In the genomic region with DNA sequence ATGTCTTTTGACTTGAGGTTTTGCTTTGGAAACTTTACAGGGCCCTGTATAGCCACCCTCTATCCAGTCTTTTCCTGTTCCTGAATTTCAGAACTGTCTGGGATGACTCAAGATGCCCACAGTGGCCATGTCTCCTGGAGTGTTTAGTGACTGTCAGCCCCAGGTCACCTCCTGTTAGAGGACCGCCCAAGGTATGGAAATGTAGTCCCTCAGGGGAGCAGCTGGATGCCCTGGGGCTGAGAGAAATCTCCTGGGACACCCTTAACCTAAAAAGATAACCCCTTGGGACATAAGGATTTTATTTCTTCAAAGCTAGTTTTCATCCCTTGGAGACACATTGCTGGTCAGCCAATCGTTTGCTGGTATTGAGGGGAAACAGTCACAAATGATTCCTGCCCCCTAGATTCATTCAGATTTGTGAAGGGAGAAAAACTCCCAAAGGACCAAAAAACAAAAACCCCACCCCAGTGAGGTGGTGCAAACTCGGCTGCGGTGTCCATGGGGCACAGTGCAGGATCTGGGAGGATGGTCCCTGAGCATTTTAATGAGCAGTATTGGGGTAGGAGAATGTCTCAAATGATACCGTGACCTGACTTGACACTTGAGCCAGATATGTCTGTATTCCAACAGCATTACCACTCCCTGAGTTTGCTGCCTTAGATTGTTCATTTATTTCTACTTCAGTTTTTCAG, we compare ENCODE assay signal across 1 cellular context.
TF ChIP-seq lines count a peak whose summit lies in the region.

No MANE protein-coding gene starts in this region.

TF ChIP-seq in SK-N-SH, 30 proteins besides CTCF, POLR2A, EP300 and RAD21 (continued from another document):
- TF ChIP-seq, protein P1, sequence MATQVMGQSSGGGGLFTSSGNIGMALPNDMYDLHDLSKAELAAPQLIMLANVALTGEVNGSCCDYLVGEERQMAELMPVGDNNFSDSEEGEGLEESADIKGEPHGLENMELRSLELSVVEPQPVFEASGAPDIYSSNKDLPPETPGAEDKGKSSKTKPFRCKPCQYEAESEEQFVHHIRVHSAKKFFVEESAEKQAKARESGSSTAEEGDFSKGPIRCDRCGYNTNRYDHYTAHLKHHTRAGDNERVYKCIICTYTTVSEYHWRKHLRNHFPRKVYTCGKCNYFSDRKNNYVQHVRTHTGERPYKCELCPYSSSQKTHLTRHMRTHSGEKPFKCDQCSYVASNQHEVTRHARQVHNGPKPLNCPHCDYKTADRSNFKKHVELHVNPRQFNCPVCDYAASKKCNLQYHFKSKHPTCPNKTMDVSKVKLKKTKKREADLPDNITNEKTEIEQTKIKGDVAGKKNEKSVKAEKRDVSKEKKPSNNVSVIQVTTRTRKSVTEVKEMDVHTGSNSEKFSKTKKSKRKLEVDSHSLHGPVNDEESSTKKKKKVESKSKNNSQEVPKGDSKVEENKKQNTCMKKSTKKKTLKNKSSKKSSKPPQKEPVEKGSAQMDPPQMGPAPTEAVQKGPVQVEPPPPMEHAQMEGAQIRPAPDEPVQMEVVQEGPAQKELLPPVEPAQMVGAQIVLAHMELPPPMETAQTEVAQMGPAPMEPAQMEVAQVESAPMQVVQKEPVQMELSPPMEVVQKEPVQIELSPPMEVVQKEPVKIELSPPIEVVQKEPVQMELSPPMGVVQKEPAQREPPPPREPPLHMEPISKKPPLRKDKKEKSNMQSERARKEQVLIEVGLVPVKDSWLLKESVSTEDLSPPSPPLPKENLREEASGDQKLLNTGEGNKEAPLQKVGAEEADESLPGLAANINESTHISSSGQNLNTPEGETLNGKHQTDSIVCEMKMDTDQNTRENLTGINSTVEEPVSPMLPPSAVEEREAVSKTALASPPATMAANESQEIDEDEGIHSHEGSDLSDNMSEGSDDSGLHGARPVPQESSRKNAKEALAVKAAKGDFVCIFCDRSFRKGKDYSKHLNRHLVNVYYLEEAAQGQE (IDR thresholded peaks at IDR 0.05; ENCODE audit: low read depth, low read length): no peak
- TF ChIP-seq TAF1 (IDR thresholded peaks at IDR 0.05; ENCODE audit: borderline replicate concordance, low read depth, low read length) (no peak), GABPA (IDR thresholded peaks at IDR 0.05; ENCODE audit: low read depth) (no peak), GATA2 (CRISPR knock-in tag; IDR thresholded peaks at IDR 0.05) (no peak), FOSL2 (IDR thresholded peaks at IDR 0.05; ENCODE audit: borderline replicate concordance, low read depth) (no peak), CHD2 (IDR thresholded peaks at IDR 0.05; ENCODE audit: low read length, partially characterized antibody) (no peak), JUND (IDR thresholded peaks at IDR 0.05) (no peak), RXRA (IDR thresholded peaks at IDR 0.05; ENCODE audit: borderline replicate concordance, low read depth) (no peak), NFIC (IDR thresholded peaks at IDR 0.05; ENCODE audit: borderline replicate concordance) (no peak)
- TF ChIP-seq, protein P2, sequence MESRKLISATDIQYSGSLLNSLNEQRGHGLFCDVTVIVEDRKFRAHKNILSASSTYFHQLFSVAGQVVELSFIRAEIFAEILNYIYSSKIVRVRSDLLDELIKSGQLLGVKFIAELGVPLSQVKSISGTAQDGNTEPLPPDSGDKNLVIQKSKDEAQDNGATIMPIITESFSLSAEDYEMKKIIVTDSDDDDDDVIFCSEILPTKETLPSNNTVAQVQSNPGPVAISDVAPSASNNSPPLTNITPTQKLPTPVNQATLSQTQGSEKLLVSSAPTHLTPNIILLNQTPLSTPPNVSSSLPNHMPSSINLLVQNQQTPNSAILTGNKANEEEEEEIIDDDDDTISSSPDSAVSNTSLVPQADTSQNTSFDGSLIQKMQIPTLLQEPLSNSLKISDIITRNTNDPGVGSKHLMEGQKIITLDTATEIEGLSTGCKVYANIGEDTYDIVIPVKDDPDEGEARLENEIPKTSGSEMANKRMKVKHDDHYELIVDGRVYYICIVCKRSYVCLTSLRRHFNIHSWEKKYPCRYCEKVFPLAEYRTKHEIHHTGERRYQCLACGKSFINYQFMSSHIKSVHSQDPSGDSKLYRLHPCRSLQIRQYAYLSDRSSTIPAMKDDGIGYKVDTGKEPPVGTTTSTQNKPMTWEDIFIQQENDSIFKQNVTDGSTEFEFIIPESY (IDR thresholded peaks at IDR 0.05; ENCODE audit: borderline replicate concordance, low read depth): no peak
- TF ChIP-seq, protein P3, sequence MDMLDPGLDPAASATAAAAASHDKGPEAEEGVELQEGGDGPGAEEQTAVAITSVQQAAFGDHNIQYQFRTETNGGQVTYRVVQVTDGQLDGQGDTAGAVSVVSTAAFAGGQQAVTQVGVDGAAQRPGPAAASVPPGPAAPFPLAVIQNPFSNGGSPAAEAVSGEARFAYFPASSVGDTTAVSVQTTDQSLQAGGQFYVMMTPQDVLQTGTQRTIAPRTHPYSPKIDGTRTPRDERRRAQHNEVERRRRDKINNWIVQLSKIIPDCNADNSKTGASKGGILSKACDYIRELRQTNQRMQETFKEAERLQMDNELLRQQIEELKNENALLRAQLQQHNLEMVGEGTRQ (IDR thresholded peaks at IDR 0.05; ENCODE audit: borderline replicate concordance, low read depth, low read length): no peak
- TF ChIP-seq, protein P4, sequence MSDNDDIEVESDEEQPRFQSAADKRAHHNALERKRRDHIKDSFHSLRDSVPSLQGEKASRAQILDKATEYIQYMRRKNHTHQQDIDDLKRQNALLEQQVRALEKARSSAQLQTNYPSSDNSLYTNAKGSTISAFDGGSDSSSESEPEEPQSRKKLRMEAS (IDR thresholded peaks at IDR 0.05; ENCODE audit: low read depth): no peak
